ENCODE assay signal across 8 cellular contexts in the genomic region with DNA sequence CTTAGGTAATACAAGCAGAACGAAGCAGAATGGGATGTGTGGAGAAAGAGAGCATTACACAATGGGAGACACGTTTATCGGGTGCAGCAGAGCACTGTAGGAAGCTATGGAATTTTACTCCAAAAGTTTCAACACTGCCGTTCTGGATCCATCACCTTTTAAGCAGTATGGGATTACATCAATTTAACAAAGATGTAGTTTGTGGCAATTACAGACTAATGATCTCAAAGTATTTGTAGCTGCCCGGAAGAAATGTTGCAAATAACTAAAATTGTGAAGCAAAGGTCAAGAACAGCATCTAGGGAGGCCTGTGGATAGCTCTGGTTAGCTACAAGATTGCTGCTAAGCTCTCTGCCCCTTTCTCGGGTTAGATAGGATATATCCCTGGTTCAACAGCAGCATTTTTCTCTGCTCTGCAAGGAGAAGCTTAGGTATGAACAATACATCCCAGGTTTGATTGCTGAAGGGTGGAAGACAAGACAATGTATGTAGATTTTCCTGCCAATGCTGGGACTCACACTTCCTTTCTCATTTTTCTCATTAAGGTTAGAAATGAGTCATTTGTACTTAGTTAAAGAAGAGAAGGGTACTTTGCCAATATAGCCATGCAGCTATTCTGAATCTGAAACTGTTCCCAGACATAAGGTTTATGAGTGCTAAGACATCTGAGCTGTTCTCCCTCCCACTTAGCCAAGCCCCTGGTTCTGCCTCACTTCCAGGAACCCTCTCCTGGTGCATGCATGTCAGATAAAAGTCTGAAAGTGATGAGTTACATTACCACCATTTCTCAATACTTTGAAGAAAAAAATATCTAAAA.
DNase-seq lines count a peak whose midpoint lies in the region; ATAC-seq and TF ChIP-seq lines count a peak whose summit lies in the region.

No MANE protein-coding gene starts in this region.

- no peak overlapping the region for H3K56ac ChIP-seq in mesendoderm (ENCODE audit: low read length)

- no peaks in the 10 kb centered on the region for H3K9me3 ChIP-seq in smooth muscle cell (replicated peaks; ENCODE audit: low read depth)

- H3K36me3 ChIP-seq in smooth muscle cell (ENCODE audit: low read depth) (no peaks in the 10 kb centered on the region), mesendoderm (ENCODE audit: control insufficient read depth, insufficient read depth, low read length) (no peaks in the 10 kb centered on the region)

- H3F3A ChIP-seq in smooth muscle cell (ENCODE audit: low read depth): peaks cover 8% of the 10 kb centered on the region

- peak overlapping the region; percentile 11 for H3K4me3 Mint-ChIP-seq in activated naive CD8-positive, alpha-beta T cell treated with anti-CD3 and anti-CD28 coated beads for 36 hours
- H3K4me3 Mint-ChIP-seq in type B pancreatic cell: no peak overlapping the region

- no peak overlapping the region for H4K8ac ChIP-seq in mesendoderm (ENCODE audit: low read depth, low read length)

- H3K36me3 Mint-ChIP-seq in activated naive CD8-positive, alpha-beta T cell treated with anti-CD3 and anti-CD28 coated beads for 36 hours: peaks cover 6% of the 10 kb centered on the region
- no peaks in the 10 kb centered on the region for H3K36me3 Mint-ChIP-seq in type B pancreatic cell

- no peak overlapping the region for H3K23ac ChIP-seq in mesendoderm (ENCODE audit: low read length)

- TF ChIP-seq CTCF in smooth muscle cell (IDR thresholded peaks at IDR 0.05; ENCODE audit: borderline replicate concordance, insufficient read depth, poor library complexity, severe bottlenecking) (no peak), type B pancreatic cell (conservative IDR thresholded peaks at IDR 0.05) (no peak)

- peak overlapping the region; percentile 11 for H3K4me2 ChIP-seq in smooth muscle cell
- no peak overlapping the region for H3K4me2 ChIP-seq in mesendoderm (ENCODE audit: low read length)

- no peaks in the 10 kb centered on the region for H3K79me1 ChIP-seq in mesendoderm (ENCODE audit: low read length)

- H2BK5ac ChIP-seq in mesendoderm (ENCODE audit: low read length): no peak overlapping the region

- no peak overlapping the region for H3K4ac ChIP-seq in mesendoderm (ENCODE audit: low read depth, low read length)

- H3K4me1 ChIP-seq in smooth muscle cell (ENCODE audit: low read depth) (peaks cover 11% of the 10 kb centered on the region), mesendoderm (ENCODE audit: control insufficient read depth, low read depth, low read length) (peaks cover 3% of the 10 kb centered on the region)

- H2BK120ac ChIP-seq in mesendoderm (ENCODE audit: low read depth, low read length): no peak overlapping the region

- peaks cover 6% of the 10 kb centered on the region for H3K9me3 Mint-ChIP-seq in activated naive CD8-positive, alpha-beta T cell treated with anti-CD3 and anti-CD28 coated beads for 36 hours
- no peaks in the 10 kb centered on the region for H3K9me3 Mint-ChIP-seq in type B pancreatic cell

- H2AFZ ChIP-seq in smooth muscle cell (ENCODE audit: low read depth): peak overlapping the region; percentile 18

- H3K9ac ChIP-seq in smooth muscle cell (ENCODE audit: low read depth): no peak overlapping the region
- H3K9ac ChIP-seq in mesendoderm (ENCODE audit: low read length): no peak overlapping the region

- H3K27me3 ChIP-seq in smooth muscle cell (ENCODE audit: low read depth) (no peaks in the 10 kb centered on the region), mesendoderm (ENCODE audit: insufficient read depth, low read length, poor library complexity) (no peaks in the 10 kb centered on the region)

- 30% methylated on average over 6 of the region's 6 CpGs for WGBS in smooth muscle cell (ENCODE audit: low lambda C conversion rate)
- no CpG with 5 or more reads among the region's 6 CpGs for WGBS in mesendoderm (ENCODE audit: extremely low coverage, insufficient coverage, low lambda C conversion rate)

- peak; percentile 93 for ATAC-seq in GM18868 (IDR thresholded peaks at IDR 0.05; ENCODE audit: unreplicated experiment)
- ATAC-seq in HG02884 (IDR thresholded peaks at IDR 0.05; ENCODE audit: unreplicated experiment): peak; percentile 86
- ATAC-seq in Right ventricle myocardium inferior: no peak

- H3K27ac ChIP-seq in smooth muscle cell (ENCODE audit: low read depth) (peak overlapping the region; percentile 70), mesendoderm (ENCODE audit: low read depth, low read length) (no peak overlapping the region)

- peak overlapping the region; percentile 74 for H3K27ac Mint-ChIP-seq in activated naive CD8-positive, alpha-beta T cell treated with anti-CD3 and anti-CD28 coated beads for 36 hours
- H3K27ac Mint-ChIP-seq in type B pancreatic cell: no peak overlapping the region

- no peaks in the 10 kb centered on the region for H3K27me3 Mint-ChIP-seq in activated naive CD8-positive, alpha-beta T cell treated with anti-CD3 and anti-CD28 coated beads for 36 hours
- H3K27me3 Mint-ChIP-seq in type B pancreatic cell: no peaks in the 10 kb centered on the region

- DNase-seq in activated naive CD8-positive, alpha-beta T cell treated with anti-CD3 and anti-CD28 coated beads for 36 hours: peak; percentile 59
- DNase-seq in smooth muscle cell (lab: John Stamatoyannopoulos, UW; ENCODE audit: unreplicated experiment) (no peak), mesendoderm (no peak), type B pancreatic cell (ENCODE audit: extremely low spot score, unreplicated experiment) (no peak), Right ventricle myocardium inferior (ENCODE audit: missing footprints) (no peak), RPMI8226 (no peak)

- no peak overlapping the region for H4K5ac ChIP-seq in mesendoderm (ENCODE audit: low read length)

- H3K4me3 ChIP-seq in smooth muscle cell: no peak overlapping the region
- no peak overlapping the region for H3K4me3 ChIP-seq in mesendoderm (ENCODE audit: low read length)

- intact Hi-C loops in Right ventricle myocardium inferior (cut with DNase I): no loop called here

- no peak overlapping the region for H2AK5ac ChIP-seq in mesendoderm (ENCODE audit: low read length)

- peaks cover 60% of the 10 kb centered on the region for H3K4me1 Mint-ChIP-seq in activated naive CD8-positive, alpha-beta T cell treated with anti-CD3 and anti-CD28 coated beads for 36 hours
- peaks cover 34% of the 10 kb centered on the region for H3K4me1 Mint-ChIP-seq in type B pancreatic cell (ENCODE audit: unreplicated experiment)

- no peak overlapping the region for H3K18ac ChIP-seq in mesendoderm (ENCODE audit: low read length)

- H4K20me1 ChIP-seq in smooth muscle cell (ENCODE audit: low read depth): no peaks in the 10 kb centered on the region

- H3K79me2 ChIP-seq in smooth muscle cell (ENCODE audit: low read depth): no peaks in the 10 kb centered on the region
- no peaks in the 10 kb centered on the region for H3K79me2 ChIP-seq in mesendoderm (ENCODE audit: control insufficient read depth, insufficient read depth, low read length)

- H2BK15ac ChIP-seq in mesendoderm (replicated peaks; ENCODE audit: low read depth): no peak overlapping the region
